ENCODE assay signal across 2 cellular contexts in the genomic region with DNA sequence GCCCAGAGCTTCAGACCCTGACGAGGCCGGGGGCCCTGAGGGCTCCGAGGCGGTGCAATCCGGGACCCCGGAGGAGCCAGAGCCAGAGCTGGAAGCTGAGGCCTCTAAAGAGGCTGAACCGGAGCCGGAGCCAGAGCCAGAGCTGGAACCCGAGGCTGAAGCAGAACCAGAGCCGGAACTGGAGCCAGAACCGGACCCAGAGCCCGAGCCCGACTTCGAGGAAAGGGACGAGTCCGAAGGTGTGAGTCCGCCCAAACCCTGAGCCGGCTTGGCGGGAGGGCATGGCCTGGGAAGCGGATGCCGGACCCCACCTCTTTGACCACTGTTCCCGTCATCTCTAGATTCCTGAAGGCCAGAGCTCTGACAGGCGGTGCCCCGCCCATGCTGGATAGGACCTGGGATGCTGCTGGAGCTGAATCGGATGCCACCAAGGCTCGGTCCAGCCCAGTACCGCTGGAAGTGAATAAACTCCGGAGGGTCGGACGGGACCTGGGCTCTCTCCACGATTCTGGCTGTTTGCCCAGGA.
TF ChIP-seq lines count a peak whose summit lies in the region.

No MANE protein-coding gene starts in this region.

TF ChIP-seq in HepG2, 621 proteins besides CTCF, POLR2A, EP300 and RAD21:
- no peak for TF ChIP-seq ZNF282 (IDR thresholded peaks at IDR 0.05; ENCODE audit: partially characterized antibody)
- TF ChIP-seq ZNF446 (CRISPR knock-in tag; IDR thresholded peaks at IDR 0.05), result 0 out of 2 replicates have a peak, but pooled peaks have one; percentile 51
- peak; percentile 20; the same call in 1 of the 2 replicates for TF ChIP-seq ZNF563 (CRISPR knock-in tag; IDR thresholded peaks at IDR 0.05)
- 0 out of 2 replicates have a peak, but pooled peaks have one; percentile 44 for TF ChIP-seq ZNF790 (CRISPR knock-in tag; IDR thresholded peaks at IDR 0.05; ENCODE audit: borderline replicate concordance)
- TF ChIP-seq JDP2 (CRISPR knock-in tag; IDR thresholded peaks at IDR 0.05; ENCODE audit: borderline replicate concordance), result no peak
- peak; percentile 9 for TF ChIP-seq AGO2 (optimal IDR thresholded peaks at IDR 0.05; ENCODE audit: low read depth, low read length)

TF ChIP-seq in GM12891, 5 proteins besides CTCF, POLR2A, EP300 and RAD21:
- TF ChIP-seq POU2F2 (IDR thresholded peaks at IDR 0.05; ENCODE audit: low read depth, low read length) (no peak), TAF1 (IDR thresholded peaks at IDR 0.05; ENCODE audit: low read depth, low read length) (no peak), POLR2AphosphoS5 (IDR thresholded peaks at IDR 0.05; ENCODE audit: low read depth, low read length) (no peak), SPI1 (IDR thresholded peaks at IDR 0.05; ENCODE audit: low read depth, low read length) (no peak), PAX5 (IDR thresholded peaks at IDR 0.05; ENCODE audit: insufficient read depth, low read length, severe bottlenecking) (no peak)
